In the genomic region with DNA sequence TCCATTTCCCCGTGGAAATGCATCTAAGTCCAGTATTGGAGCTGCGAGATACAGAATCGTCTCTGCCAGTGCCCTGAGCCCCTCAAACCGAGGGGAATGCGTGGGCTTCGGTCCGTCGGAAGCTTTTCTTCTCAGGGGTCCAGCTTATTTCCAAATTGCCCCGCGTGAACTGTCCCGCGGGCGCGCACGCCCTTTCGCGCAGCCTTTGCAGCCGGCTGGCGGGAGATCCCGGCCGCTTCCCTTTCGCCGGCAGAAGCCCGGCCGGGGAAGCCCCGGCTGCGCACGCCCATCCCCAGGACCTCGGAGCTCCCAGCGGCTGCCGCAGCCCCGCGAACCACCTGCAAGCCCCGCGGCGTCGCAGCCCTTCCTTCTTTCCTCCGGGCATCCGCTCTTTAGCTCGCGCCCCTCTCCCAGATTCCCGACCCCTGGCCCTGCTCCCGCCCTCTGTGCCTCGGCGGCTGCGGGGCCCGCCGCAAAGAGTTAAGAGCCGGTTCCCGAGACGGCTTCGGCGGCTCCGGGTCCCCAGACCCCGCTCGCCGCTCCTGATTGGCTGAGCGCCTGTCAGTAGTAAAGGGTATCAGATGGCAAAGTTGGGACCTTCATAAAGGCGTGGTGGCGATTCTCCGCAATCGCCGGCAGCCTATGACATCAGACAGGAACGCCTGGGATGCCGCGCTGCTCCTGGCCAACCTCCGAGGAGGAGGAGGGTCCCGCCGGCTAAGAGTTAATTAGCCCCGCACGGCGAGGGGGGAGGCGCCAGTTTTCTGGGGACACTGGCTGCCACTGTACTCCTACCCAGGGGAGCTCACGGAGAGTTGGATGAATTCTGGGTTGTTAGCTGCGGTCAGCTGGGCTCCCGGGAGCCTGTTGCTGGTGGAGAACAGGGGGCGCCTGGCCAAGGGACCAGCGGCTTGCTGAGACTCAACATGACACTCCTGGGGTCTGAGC, we compare ENCODE assay signal across 8 cellular contexts. TPM values are rescaled to one million over a fixed set of nuclear protein-coding genes. Genes with fewer than 3 reads are reported as not detected.
DNase-seq lines count a peak whose midpoint lies in the region; ATAC-seq and TF ChIP-seq lines count a peak whose summit lies in the region.

A gene with protein sequence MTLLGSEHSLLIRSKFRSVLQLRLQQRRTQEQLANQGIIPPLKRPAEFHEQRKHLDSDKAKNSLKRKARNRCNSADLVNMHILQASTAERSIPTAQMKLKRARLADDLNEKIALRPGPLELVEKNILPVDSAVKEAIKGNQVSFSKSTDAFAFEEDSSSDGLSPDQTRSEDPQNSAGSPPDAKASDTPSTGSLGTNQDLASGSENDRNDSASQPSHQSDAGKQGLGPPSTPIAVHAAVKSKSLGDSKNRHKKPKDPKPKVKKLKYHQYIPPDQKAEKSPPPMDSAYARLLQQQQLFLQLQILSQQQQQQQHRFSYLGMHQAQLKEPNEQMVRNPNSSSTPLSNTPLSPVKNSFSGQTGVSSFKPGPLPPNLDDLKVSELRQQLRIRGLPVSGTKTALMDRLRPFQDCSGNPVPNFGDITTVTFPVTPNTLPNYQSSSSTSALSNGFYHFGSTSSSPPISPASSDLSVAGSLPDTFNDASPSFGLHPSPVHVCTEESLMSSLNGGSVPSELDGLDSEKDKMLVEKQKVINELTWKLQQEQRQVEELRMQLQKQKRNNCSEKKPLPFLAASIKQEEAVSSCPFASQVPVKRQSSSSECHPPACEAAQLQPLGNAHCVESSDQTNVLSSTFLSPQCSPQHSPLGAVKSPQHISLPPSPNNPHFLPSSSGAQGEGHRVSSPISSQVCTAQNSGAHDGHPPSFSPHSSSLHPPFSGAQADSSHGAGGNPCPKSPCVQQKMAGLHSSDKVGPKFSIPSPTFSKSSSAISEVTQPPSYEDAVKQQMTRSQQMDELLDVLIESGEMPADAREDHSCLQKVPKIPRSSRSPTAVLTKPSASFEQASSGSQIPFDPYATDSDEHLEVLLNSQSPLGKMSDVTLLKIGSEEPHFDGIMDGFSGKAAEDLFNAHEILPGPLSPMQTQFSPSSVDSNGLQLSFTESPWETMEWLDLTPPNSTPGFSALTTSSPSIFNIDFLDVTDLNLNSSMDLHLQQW (plus strand): TSS at position 628 of the 948 bp plus-strand sequence. CDS start 299 bp downstream, at position 927.

- peak within 1 kb of the TSS; percentile 83 for H3K9ac ChIP-seq in skeletal muscle satellite cell (ENCODE audit: low read depth, low read length)

- H4K20me1 ChIP-seq in PC-9 (ENCODE audit: insufficient read depth) = no peaks in the 10 kb centered on the region

- no peaks in the 10 kb centered on the region for H3K79me2 ChIP-seq in PC-9 (ENCODE audit: low read depth)

- TF ChIP-seq CTCF in GM13976 (IDR thresholded peaks at IDR 0.05; ENCODE audit: borderline replicate concordance, control extremely low read depth, extremely low read depth, insufficient read depth, missing control alignments) (no peak), activated B cell treated with CpG ODN at 0.5 μM for 24 hours (IDR thresholded peaks at IDR 0.05) (no peak), PC-9 (conservative IDR thresholded peaks at IDR 0.05) (no peak)

- peaks cover 52% of the 10 kb centered on the region for H3K27me3 Mint-ChIP-seq in activated B cell treated with CpG ODN at 0.5 μM for 24 hours

- WGBS in iPS DF 6.9 (ENCODE audit: insufficient coverage, insufficient read length) = no CpG with 5 or more reads among the region's 78 CpGs

- H2AFZ ChIP-seq in PC-9 = no peak within 1 kb of the TSS

- H3K36me3 Mint-ChIP-seq in activated B cell treated with CpG ODN at 0.5 μM for 24 hours (ENCODE audit: low read depth) = no peaks in the 10 kb centered on the region

- DNase-seq in GM13976 (ENCODE audit: low spot score) (peak; percentile 75), activated B cell treated with CpG ODN at 0.5 μM for 24 hours (peak; percentile 20), iPS DF 6.9 (ENCODE audit: low read depth, low spot score) (peak; percentile 73), HPDE6-E6E7 (ENCODE audit: extremely low spot score) (no peak), PC-9 (no peak)

- peak within 1 kb of the TSS; percentile 35; the same call in 1 of the 2 replicates for H3K4me3 ChIP-seq in iPS DF 6.9 (ENCODE audit: low read length)
- peak within 1 kb of the TSS; percentile 86 for H3K4me3 ChIP-seq in skeletal muscle satellite cell (ENCODE audit: low read length)
- no peak within 1 kb of the TSS for H3K4me3 ChIP-seq in PC-9

- peak within 1 kb of the TSS; percentile 62 for H3K4me3 Mint-ChIP-seq in activated B cell treated with CpG ODN at 0.5 μM for 24 hours

- no peaks in the 10 kb centered on the region for H3K9me3 ChIP-seq in iPS DF 6.9 (ENCODE audit: control insufficient read depth, insufficient read depth, low read length)
- H3K9me3 ChIP-seq in skeletal muscle satellite cell (replicated peaks; ENCODE audit: low read length) = no peaks in the 10 kb centered on the region
- no peaks in the 10 kb centered on the region for H3K9me3 ChIP-seq in PC-9 (ENCODE audit: insufficient read depth, low read depth)

- no peaks in the 10 kb centered on the region for H3K9me3 Mint-ChIP-seq in activated B cell treated with CpG ODN at 0.5 μM for 24 hours

- no TSS peak for BruUV-seq in PC-9 (replicated peaks; lab: Mats Ljungman, UMichigan)

- H3F3A ChIP-seq in PC-9 (ENCODE audit: insufficient read depth, low read depth) = no peaks in the 10 kb centered on the region

- intact Hi-C loops in activated B cell treated with CpG ODN at 0.5 μM for 24 hours (cut with micrococcal nuclease) (loop anchor here (1.0 to 10.0 kb wide), 4 partner anchors 119 to 1791 kb away; no protein-coding TSS in a partner anchor), PC-9 (cut with micrococcal nuclease; ENCODE audit: unreplicated experiment) (loop anchor here (5.0 kb wide), 1 partner anchor 483 kb away; no protein-coding TSS in a partner anchor)

- H3K36me3 ChIP-seq in iPS DF 6.9 (ENCODE audit: control insufficient read depth, insufficient read depth, low read length) (no peaks in the 10 kb centered on the region), skeletal muscle satellite cell (ENCODE audit: insufficient read depth, low read length) (no peaks in the 10 kb centered on the region), PC-9 (ENCODE audit: low read depth) (no peaks in the 10 kb centered on the region)

- POLR2A ChIA-PET in activated B cell treated with CpG ODN at 0.5 μM for 24 hours (lab: Charles Lee) = interaction anchor here (0.8 to 2.2 kb wide), 6 partner anchors 120 to 237 kb away, joined by 4 to 8 read pairs (median 4); no protein-coding TSS in a partner anchor
- POLR2A ChIA-PET in PC-9 (lab: Charles Lee; ENCODE audit: unreplicated experiment) = no interaction called here

- H3K27me3 ChIP-seq in iPS DF 6.9 (ENCODE audit: control insufficient read depth, insufficient read depth, low read length) (no peaks in the 10 kb centered on the region), skeletal muscle satellite cell (ENCODE audit: control insufficient read depth, insufficient read depth, low read length) (peaks cover 20% of the 10 kb centered on the region), PC-9 (ENCODE audit: insufficient read depth, low read depth) (peaks cover 9% of the 10 kb centered on the region)

- H3K27ac ChIP-seq in iPS DF 6.9 (ENCODE audit: low read length) (no peak within 1 kb of the TSS), PC-9 (no peak within 1 kb of the TSS)

- no peak within 1 kb of the TSS for H3K27ac Mint-ChIP-seq in activated B cell treated with CpG ODN at 0.5 μM for 24 hours

- CTCF ChIA-PET in activated B cell treated with CpG ODN at 0.5 μM for 24 hours (lab: Charles Lee) = interaction anchor here (0.7 to 4.1 kb wide), 8 partner anchors 120 to 485 kb away, joined by 3 to 69 read pairs (median 6); no protein-coding TSS in a partner anchor
- CTCF ChIA-PET in PC-9 (lab: Charles Lee) = no interaction called here

- H3K4me2 ChIP-seq in skeletal muscle satellite cell (ENCODE audit: low read length) = peak within 1 kb of the TSS; percentile 98
- H3K4me2 ChIP-seq in PC-9 = no peak within 1 kb of the TSS

- in situ Hi-C loops in GM13976 (cut with MboI; ENCODE audit: low sequenced_read_pairs, unreplicated experiment) = loop anchor here (10.0 kb wide), 1 partner anchor 411 kb away; no protein-coding TSS in a partner anchor

- H3K4me1 Mint-ChIP-seq in activated B cell treated with CpG ODN at 0.5 μM for 24 hours = peaks cover 11% of the 10 kb centered on the region

- ATAC-seq in activated B cell treated with CpG ODN at 0.5 μM for 24 hours (ENCODE audit: low read depth) = peak; percentile 47
- no peak for ATAC-seq in GM18520 (IDR thresholded peaks at IDR 0.05; ENCODE audit: unreplicated experiment)
- ATAC-seq in HG02884 (IDR thresholded peaks at IDR 0.05; ENCODE audit: unreplicated experiment) = no peak

- H3K9me2 ChIP-seq in PC-9 (ENCODE audit: insufficient read depth) = no peaks in the 10 kb centered on the region

- H3K4me1 ChIP-seq in iPS DF 6.9 (ENCODE audit: control insufficient read depth, insufficient read depth, low read length) (no peaks in the 10 kb centered on the region), skeletal muscle satellite cell (ENCODE audit: control insufficient read depth, insufficient read depth, low read length) (peaks cover 14% of the 10 kb centered on the region), PC-9 (replicated peaks; ENCODE audit: insufficient read depth) (no peaks in the 10 kb centered on the region)

RNA-seq across cellular contexts. Expression of the gene that starts here (rescaled TPM):
- total RNA-seq in activated B cell treated with CpG ODN at 0.5 μM for 24 hours (8.0 and 8.7 TPM in 2 replicates), PC-9 (2021) (not detected in 2 replicates)
- not detected in 2 replicates for total RNA-seq in skeletal muscle satellite cell (2012; rRNA removed)

Comparison
In these comparisons a context has a peak if more than half of its experiments do, and no peak if none do; other contexts are left out.
1. DNase-seq: peak in GM13976 (single experiment), activated B cell treated with CpG ODN at 0.5 μM for 24 hours (single experiment) and iPS DF 6.9 (single experiment); none in HPDE6-E6E7 (single experiment) and PC-9 (0 of 2).